1 cellular context compared by ENCODE assay signal in the genomic region with DNA sequence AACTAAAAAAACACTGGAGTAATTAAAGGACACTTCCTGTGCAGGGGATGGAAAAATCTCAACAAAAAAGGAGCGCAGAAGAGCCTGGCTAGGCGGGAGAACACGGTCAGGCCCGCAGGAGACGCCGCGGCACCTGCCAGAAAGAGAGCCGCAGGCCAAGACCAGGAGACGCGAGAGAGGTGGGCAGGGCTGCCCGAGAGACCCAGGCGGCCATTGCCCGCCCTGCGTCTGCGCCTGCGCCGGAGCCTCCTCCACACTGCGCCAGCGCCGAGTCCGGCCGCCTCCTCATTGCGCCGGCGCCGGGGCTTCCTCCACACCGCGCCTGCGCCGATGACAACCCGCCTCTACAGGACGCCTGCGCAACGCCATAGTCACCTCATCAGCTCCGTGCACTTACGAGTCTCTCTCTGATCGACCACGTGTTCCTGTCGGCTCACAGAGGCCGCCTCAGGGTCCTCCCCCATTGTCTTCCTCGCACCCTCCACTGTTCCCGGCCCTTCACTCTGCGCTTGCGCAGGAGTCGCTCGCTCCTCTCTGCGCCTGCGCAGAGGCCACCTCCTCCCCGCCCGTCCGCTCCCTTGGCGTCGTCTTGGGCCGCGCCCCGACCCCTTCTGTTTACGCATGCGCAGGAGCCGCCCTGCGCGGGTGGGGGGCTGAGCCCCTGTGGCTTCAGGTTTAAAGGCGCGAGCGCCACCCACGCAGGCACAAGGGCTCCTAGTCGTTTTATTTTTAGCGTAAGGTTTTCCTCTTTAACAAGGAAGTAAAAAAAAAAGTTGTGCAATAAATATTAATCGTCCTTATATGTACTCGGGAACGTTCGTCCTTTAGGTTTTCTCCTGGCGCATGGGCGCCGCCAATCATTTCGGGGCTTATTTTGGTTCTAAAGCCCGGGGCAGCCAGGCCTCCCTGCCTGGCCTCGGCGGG.
A peak's percentile ranks its signal among the peaks of the same experiment; 100 is the strongest.
TF ChIP-seq lines count a peak whose summit lies in the region.

No MANE protein-coding gene starts in this region.

TF ChIP-seq in GM12878, 131 proteins besides CTCF, POLR2A, EP300 and RAD21 (continued from another document):
- no peak for TF ChIP-seq ZNF274 (IDR thresholded peaks at IDR 0.05; ENCODE audit: insufficient read depth, insufficient read length)
- TF ChIP-seq GATAD2B (conservative IDR thresholded peaks at IDR 0.05; ENCODE audit: low read depth) = no peak
- TF ChIP-seq POU2F2 (IDR thresholded peaks at IDR 0.05; ENCODE audit: borderline replicate concordance, low read depth, low read length) = peak; percentile 67; the same call in 1 of the 3 replicates
- peak; percentile 78 for TF ChIP-seq POLR2AphosphoS5 (IDR thresholded peaks at IDR 0.05; ENCODE audit: low read length)
- peak; percentile 67; the same call in 1 of the 2 replicates for TF ChIP-seq CREB1 (IDR thresholded peaks at IDR 0.05; ENCODE audit: low read depth)
- TF ChIP-seq HDAC6 (IDR thresholded peaks at IDR 0.05; ENCODE audit: unreplicated experiment) = no peak
- TF ChIP-seq, protein P1, sequence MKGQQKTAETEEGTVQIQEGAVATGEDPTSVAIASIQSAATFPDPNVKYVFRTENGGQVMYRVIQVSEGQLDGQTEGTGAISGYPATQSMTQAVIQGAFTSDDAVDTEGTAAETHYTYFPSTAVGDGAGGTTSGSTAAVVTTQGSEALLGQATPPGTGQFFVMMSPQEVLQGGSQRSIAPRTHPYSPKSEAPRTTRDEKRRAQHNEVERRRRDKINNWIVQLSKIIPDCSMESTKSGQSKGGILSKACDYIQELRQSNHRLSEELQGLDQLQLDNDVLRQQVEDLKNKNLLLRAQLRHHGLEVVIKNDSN (IDR thresholded peaks at IDR 0.05; ENCODE audit: borderline replicate concordance, extremely low read length, insufficient read depth, low read depth, low read length) = peak; percentile 80
- TF ChIP-seq KLF5 (IDR thresholded peaks at IDR 0.05; ENCODE audit: partially characterized antibody) = no peak
- TF ChIP-seq NRF1 (conservative IDR thresholded peaks at IDR 0.05; ENCODE audit: low read depth, low read length) = peak; percentile 63
- TF ChIP-seq MAX (IDR thresholded peaks at IDR 0.05; ENCODE audit: low read depth, low read length) = peak; percentile 32; the same call in 1 of the 2 replicates
- 0 out of 2 replicates have a peak, but pooled peaks have one; percentile 39 for TF ChIP-seq TCF3 (IDR thresholded peaks at IDR 0.05; ENCODE audit: borderline replicate concordance, insufficient read depth, low read depth, low read length)
